ENCODE assay signal across 20 cellular contexts in the genomic region with DNA sequence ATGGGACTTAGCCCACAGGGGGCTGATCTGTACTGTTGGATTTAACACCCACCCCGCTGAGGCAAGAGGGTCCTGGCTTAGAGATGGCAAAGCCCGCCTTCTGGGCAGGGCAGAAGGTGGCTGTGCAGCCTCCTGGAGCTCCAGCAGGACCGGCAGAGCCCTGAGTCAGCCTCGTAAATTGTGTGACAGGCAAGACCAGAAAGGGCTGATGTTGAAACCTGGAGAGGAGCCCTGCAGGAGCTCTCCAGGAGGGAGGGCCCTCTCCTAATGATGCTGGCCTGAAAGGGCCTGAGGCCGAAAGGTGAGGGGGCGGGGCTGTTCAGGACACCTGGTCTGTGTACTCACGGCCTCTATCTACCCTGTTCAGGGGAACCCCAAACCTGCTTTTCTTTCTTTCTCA. TPM values are rescaled to one million over a fixed set of nuclear protein-coding genes. Genes with fewer than 3 reads are reported as not detected.
DNase-seq lines count a peak whose midpoint lies in the region; ATAC-seq and TF ChIP-seq lines count a peak whose summit lies in the region.
"Had no signal": no experiment of that assay in that cellular context is flagged by ENCODE, and none has a peak within 500 bp of the region (broad histone marks: within the 10 kb centered on the region; RNA-seq: fewer than 3 reads in every experiment).

No MANE protein-coding gene starts in this region.

- no peak overlapping the region for H3K27ac ChIP-seq in hepatocyte
- H3K27ac ChIP-seq: dorsolateral prefrontal cortex, right atrium auricular region had no signal

- no peaks in the 10 kb centered on the region for H3K36me3 ChIP-seq in BJ (ENCODE audit: control insufficient read depth, insufficient read depth, low read length)
- H3K36me3 ChIP-seq in hepatocyte (replicated peaks; ENCODE audit: insufficient read depth, low read depth) = no peaks in the 10 kb centered on the region

- intact Hi-C loops in activated CD4-positive, alpha-beta memory T cell treated with anti-CD3 and anti-CD28 coated beads for 36 hours (cut with micrococcal nuclease) = no loop called here

- DNase-seq in BJ (ENCODE audit: low read depth) (peak; percentile 18), HT-29 (ENCODE audit: low spot score) (peak; percentile 11), T1000 (lab: John Stamatoyannopoulos, UW) (peak; percentile 72), hepatocyte (ENCODE audit: low spot score) (peak; percentile 34), GF-D8 (lab: John Stamatoyannopoulos, UW) (no peak), progenitor cell of endocrine pancreas (ENCODE audit: low spot score, unreplicated experiment) (no peak)
- DNase-seq in activated CD4-positive, alpha-beta memory T cell treated with anti-CD3 and anti-CD28 coated beads for 36 hours = no peak
- DNase-seq: activated CD4-positive, alpha-beta T cell treated with anti-CD3 and anti-CD28 coated beads for 4 hours; activated T-cell treated with anti-CD3 and anti-CD28 coated beads, Interleukin-2, amount 50 U/mL, for 4 hours; amniotic stem cell; dorsolateral prefrontal cortex; GDM1; naive B cell; NCI-H2081; stimulated activated CD4-positive, alpha-beta T cell treated with anti-CD3 and anti-CD28 coated beads, Interleukin-4, amount 100 ng/mL, for 4 hours; stimulated activated naive CD8-positive, alpha-beta T cell treated with anti-CD3 and anti-CD28 coated beads, Interleukin-15, Interleukin-2, amounts not matched to agents 100 U/mL and 50 U/mL, for 24 hours; SW 1271 had no signal

- no peak for ATAC-seq in GM19035 (IDR thresholded peaks at IDR 0.05; ENCODE audit: unreplicated experiment)
- ATAC-seq: activated T-cell treated with anti-CD3 and anti-CD28 coated beads, Interleukin-2, amount 50 U/mL, for 4 hours; stimulated activated naive CD8-positive, alpha-beta T cell treated with anti-CD3 and anti-CD28 coated beads, Interleukin-15, Interleukin-2, amounts not matched to agents 100 U/mL and 50 U/mL, for 24 hours had no signal

- CTCF ChIA-PET in BJ (lab: Yijun Ruan, JAX) = interaction anchor here (0.8 to 1.6 kb wide), 5 partner anchors 14 to 188 kb away, joined by 3 to 5 read pairs (median 4); partner anchors contain the start of gene SMIM5
- CTCF ChIA-PET in activated CD4-positive, alpha-beta memory T cell treated with anti-CD3 and anti-CD28 coated beads for 36 hours (lab: Charles Lee) = interaction anchor here (0.9 kb wide), 1 partner anchor 68 kb away, joined by 3 read pairs; the partner anchor contains the start of gene SMIM5

- H2AFZ ChIP-seq in hepatocyte = no peak overlapping the region

- POLR2A ChIA-PET in BJ (lab: Charles Lee) = no interaction called here
- POLR2A ChIA-PET in activated CD4-positive, alpha-beta memory T cell treated with anti-CD3 and anti-CD28 coated beads for 36 hours (lab: Charles Lee) = no interaction called here

- H3K9me2 ChIP-seq in hepatocyte (replicated peaks; ENCODE audit: insufficient read depth) = no peaks in the 10 kb centered on the region

- no peak overlapping the region for H3K4me3 ChIP-seq in BJ (ENCODE audit: low read depth, low read length)
- no peak overlapping the region for H3K4me3 ChIP-seq in hepatocyte
- H3K4me3 ChIP-seq: dorsolateral prefrontal cortex, right atrium auricular region had no signal

- no peaks in the 10 kb centered on the region for H3K27me3 Mint-ChIP-seq in progenitor cell of endocrine pancreas
- no peaks in the 10 kb centered on the region for H3K27me3 Mint-ChIP-seq in activated CD4-positive, alpha-beta memory T cell treated with anti-CD3 and anti-CD28 coated beads for 36 hours
- H3K27me3 Mint-ChIP-seq: naive B cell had no signal

- H3K27ac Mint-ChIP-seq in progenitor cell of endocrine pancreas = no peak overlapping the region
- no peak overlapping the region for H3K27ac Mint-ChIP-seq in activated CD4-positive, alpha-beta memory T cell treated with anti-CD3 and anti-CD28 coated beads for 36 hours
- H3K27ac Mint-ChIP-seq: CD14-positive monocyte had no signal

- TF ChIP-seq CTCF in BJ (IDR thresholded peaks at IDR 0.05; ENCODE audit: insufficient read depth, low read depth, low read length) = no peak
- TF ChIP-seq CTCF in hepatocyte (IDR thresholded peaks at IDR 0.05; ENCODE audit: poor library complexity) = no peak
- no peak for TF ChIP-seq CTCF in progenitor cell of endocrine pancreas (IDR thresholded peaks at IDR 0.05; ENCODE audit: unreplicated experiment)

- 65% methylated on average over 7 of the region's 7 CpGs for WGBS in hepatocyte (ENCODE audit: low lambda C conversion rate, missing lambda C conversion rate)

- no peak overlapping the region for H3K4me3 Mint-ChIP-seq in progenitor cell of endocrine pancreas (ENCODE audit: low read depth)
- no peak overlapping the region for H3K4me3 Mint-ChIP-seq in activated CD4-positive, alpha-beta memory T cell treated with anti-CD3 and anti-CD28 coated beads for 36 hours
- H3K4me3 Mint-ChIP-seq: activated T-cell treated with anti-CD3 and anti-CD28 coated beads, Interleukin-2, amount 50 U/mL, for 4 hours; CD14-positive monocyte had no signal

- no peak overlapping the region for H3K4me2 ChIP-seq in hepatocyte

- H3K27me3 ChIP-seq in BJ (ENCODE audit: control insufficient read depth, insufficient read depth, low read length) (peaks cover 4% of the 10 kb centered on the region; the same call in 1 of the 2 replicates), hepatocyte (no peaks in the 10 kb centered on the region)
- H3K27me3 ChIP-seq: dorsolateral prefrontal cortex, right atrium auricular region had no signal

- H3K4me1 Mint-ChIP-seq in progenitor cell of endocrine pancreas (ENCODE audit: low read depth) = no peaks in the 10 kb centered on the region
- H3K4me1 Mint-ChIP-seq in activated CD4-positive, alpha-beta memory T cell treated with anti-CD3 and anti-CD28 coated beads for 36 hours (ENCODE audit: low read depth) = no peaks in the 10 kb centered on the region

- peaks cover 14% of the 10 kb centered on the region for H3K36me3 Mint-ChIP-seq in progenitor cell of endocrine pancreas (ENCODE audit: insufficient read depth)
- H3K36me3 Mint-ChIP-seq in activated CD4-positive, alpha-beta memory T cell treated with anti-CD3 and anti-CD28 coated beads for 36 hours = no peaks in the 10 kb centered on the region
- H3K36me3 Mint-ChIP-seq: CD14-positive monocyte, naive B cell had no signal

- no peaks in the 10 kb centered on the region for H3K9me3 ChIP-seq in hepatocyte (ENCODE audit: low read depth)
- H3K9me3 ChIP-seq: right atrium auricular region had no signal

- H4K20me1 ChIP-seq in hepatocyte (ENCODE audit: insufficient read depth, poor library complexity, severe bottlenecking) = no peaks in the 10 kb centered on the region

- no peaks in the 10 kb centered on the region for H3K9me3 Mint-ChIP-seq in progenitor cell of endocrine pancreas (ENCODE audit: low read depth)
- no peaks in the 10 kb centered on the region for H3K9me3 Mint-ChIP-seq in activated CD4-positive, alpha-beta memory T cell treated with anti-CD3 and anti-CD28 coated beads for 36 hours
- H3K9me3 Mint-ChIP-seq: activated T-cell treated with anti-CD3 and anti-CD28 coated beads, Interleukin-2, amount 50 U/mL, for 4 hours; CD14-positive monocyte; naive B cell had no signal

- no peaks in the 10 kb centered on the region for H3K4me1 ChIP-seq in hepatocyte (ENCODE audit: insufficient read depth)
- H3K4me1 ChIP-seq: right atrium auricular region had no signal

- no peaks in the 10 kb centered on the region for H3K79me2 ChIP-seq in hepatocyte

RNA-seq across cellular contexts. Expression of gene MYO15B, which starts 22.5 kb away (rescaled TPM):
- 0.72 and 1.3 TPM in 2 replicates for polyA plus RNA-seq in BJ (2011; rRNA removed)
- polyA minus RNA-seq in BJ (2011; rRNA and poly(A)+ RNA removed) = 2.6 and 5.5 TPM in 2 replicates
- 29.0 and 36.8 TPM in 2 replicates for total RNA-seq in HT-29 (2014; rRNA removed; shearing (Covaris generic))
- total RNA-seq in hepatocyte = 99.8 and 153 TPM in 2 replicates
- polyA plus RNA-seq in hepatocyte = 124 and 132 TPM in 2 replicates
- 336 and 337 TPM in 2 replicates for total RNA-seq in progenitor cell of endocrine pancreas
- 10 to 100 TPM; 16.8 to 20.5 TPM for total RNA-seq in activated CD4-positive, alpha-beta memory T cell treated with anti-CD3 and anti-CD28 coated beads for 36 hours

RNA-seq across cellular contexts. Expression of gene LLGL2, which starts 39.6 kb away (rescaled TPM):
- polyA plus RNA-seq in BJ (2011; rRNA removed) = 0.97 and 1.6 TPM in 2 replicates
- polyA minus RNA-seq in BJ (2011; rRNA and poly(A)+ RNA removed) = 0.28 and 0.41 TPM in 2 replicates
- 162 and 184 TPM in 2 replicates for total RNA-seq in HT-29 (2014; rRNA removed; shearing (Covaris generic))
- total RNA-seq in hepatocyte = 60.9 and 81.8 TPM in 2 replicates
- 154 and 194 TPM in 2 replicates for polyA plus RNA-seq in hepatocyte
- 232 and 235 TPM in 2 replicates for total RNA-seq in progenitor cell of endocrine pancreas
- total RNA-seq in activated CD4-positive, alpha-beta memory T cell treated with anti-CD3 and anti-CD28 coated beads for 36 hours = 10 to 100 TPM; 15.6 to 17.1 TPM

RNA-seq across cellular contexts. Expression of gene TSEN54, which starts 48.7 kb away (rescaled TPM):
- 12.8 and 17.9 TPM in 2 replicates for polyA plus RNA-seq in BJ (2011; rRNA removed)
- 9.8 and 18.3 TPM in 2 replicates for polyA minus RNA-seq in BJ (2011; rRNA and poly(A)+ RNA removed)
- 108 and 134 TPM in 2 replicates for total RNA-seq in HT-29 (2014; rRNA removed; shearing (Covaris generic))
- total RNA-seq in hepatocyte = 30.4 and 42.5 TPM in 2 replicates
- polyA plus RNA-seq in hepatocyte = 46.3 and 52.3 TPM in 2 replicates
- 56.0 and 56.4 TPM in 2 replicates for total RNA-seq in progenitor cell of endocrine pancreas
- total RNA-seq in activated CD4-positive, alpha-beta memory T cell treated with anti-CD3 and anti-CD28 coated beads for 36 hours = 10 to 100 TPM; 34.9 to 39.7 TPM

RNA-seq across cellular contexts. Expression of gene CASKIN2, which starts 49.7 kb away (rescaled TPM):
- polyA plus RNA-seq in BJ (2011; rRNA removed) = 2.3 and 4.8 TPM in 2 replicates
- 10.0 and 10.1 TPM in 2 replicates for polyA minus RNA-seq in BJ (2011; rRNA and poly(A)+ RNA removed)
- total RNA-seq in HT-29 (2014; rRNA removed; shearing (Covaris generic)) = 12.3 and 13.6 TPM in 2 replicates
- total RNA-seq in hepatocyte = 5.3 and 9.8 TPM in 2 replicates
- polyA plus RNA-seq in hepatocyte = 14.5 and 16.2 TPM in 2 replicates
- 47.6 and 50.6 TPM in 2 replicates for total RNA-seq in progenitor cell of endocrine pancreas
- total RNA-seq in activated CD4-positive, alpha-beta memory T cell treated with anti-CD3 and anti-CD28 coated beads for 36 hours = 1 to 10 TPM; 4.7 to 5.3 TPM
- polyA plus RNA-seq: CD14-positive monocyte had no signal

Comparison
In these comparisons a context has a peak if more than half of its experiments do, and no peak if none do; other contexts are left out.
1. DNase-seq: peak in BJ (single experiment), HT-29 (single experiment), T1000 (single experiment) and hepatocyte (single experiment); none in GF-D8 (single experiment), progenitor cell of endocrine pancreas (single experiment) and activated CD4-positive, alpha-beta memory T cell treated with anti-CD3 and anti-CD28 coated beads for 36 hours (single experiment).